8 cellular contexts compared by ENCODE assay signal in genomic region chr5:141681695-141682641, GRCh38. TPM values are rescaled to one million over a fixed set of nuclear protein-coding genes. Genes with fewer than 3 reads are reported as not detected.
DNase-seq lines count a peak whose midpoint lies in the region; ATAC-seq and TF ChIP-seq lines count a peak whose summit lies in the region.

ARAP3 (minus strand) TSS chr5:141682230; CDS start chr5:141680486, 1,744 bp downstream.

- no peaks in the 10 kb centered on the region for H3K27me3 ChIP-seq in ascending aorta

- intact Hi-C loops in activated CD4-positive, alpha-beta T cell treated with anti-CD3 and anti-CD28 coated beads for 36 hours (cut with DNase I, micrococcal nuclease): no loop called here
- intact Hi-C loops in ascending aorta (cut with DNase I) (no loop called here), cardiac septum (cut with DNase I) (no loop called here)

- H3K9me3 ChIP-seq in ascending aorta: no peaks in the 10 kb centered on the region

- H3K27me3 Mint-ChIP-seq in activated CD4-positive, alpha-beta T cell treated with anti-CD3 and anti-CD28 coated beads for 36 hours: peaks cover 3% of the 10 kb centered on the region
- H3K27me3 Mint-ChIP-seq in osteocyte (ENCODE audit: unreplicated experiment): no peaks in the 10 kb centered on the region

- TF ChIP-seq CTCF in ascending aorta (IDR thresholded peaks at IDR 0.05) (no peak), osteocyte (IDR thresholded peaks at IDR 0.05) (no peak)

- peaks cover 19% of the 10 kb centered on the region for H3K4me1 Mint-ChIP-seq in activated CD4-positive, alpha-beta T cell treated with anti-CD3 and anti-CD28 coated beads for 36 hours
- peaks cover 7% of the 10 kb centered on the region for H3K4me1 Mint-ChIP-seq in osteocyte (ENCODE audit: unreplicated experiment)

- H3K4me1 ChIP-seq in ascending aorta: peaks cover 4 to 17% of the 10 kb centered on the region in 2 donors

- peak; percentile 63 for ATAC-seq in activated CD4-positive, alpha-beta T cell treated with anti-CD3 and anti-CD28 coated beads for 36 hours
- ATAC-seq in SK-N-SH treated with all-trans-retinoic acid at 6 μM for 48 hours: peak; percentile 89

- POLR2A ChIA-PET in activated CD4-positive, alpha-beta T cell treated with anti-CD3 and anti-CD28 coated beads for 36 hours (lab: Charles Lee): interaction anchor here (0.6 kb wide), 1 partner anchor 168 kb away, joined by 3 read pairs; no protein-coding TSS in a partner anchor

- H3K4me3 ChIP-seq in ascending aorta: peak within 1 kb of the TSS; percentile 70 to 81

- H3K4me3 Mint-ChIP-seq in activated CD4-positive, alpha-beta T cell treated with anti-CD3 and anti-CD28 coated beads for 36 hours: peak within 1 kb of the TSS; percentile 60
- H3K4me3 Mint-ChIP-seq in osteocyte (ENCODE audit: unreplicated experiment): peak within 1 kb of the TSS; percentile 56

- peaks cover 0 to 5% of the 10 kb centered on the region in 2 donors for H3K36me3 ChIP-seq in ascending aorta

- H3K9me3 Mint-ChIP-seq in activated CD4-positive, alpha-beta T cell treated with anti-CD3 and anti-CD28 coated beads for 36 hours (ENCODE audit: low read depth): no peaks in the 10 kb centered on the region
- H3K9me3 Mint-ChIP-seq in osteocyte (ENCODE audit: unreplicated experiment): no peaks in the 10 kb centered on the region

- peak within 1 kb of the TSS; percentile 62 for H3K27ac Mint-ChIP-seq in activated CD4-positive, alpha-beta T cell treated with anti-CD3 and anti-CD28 coated beads for 36 hours
- H3K27ac Mint-ChIP-seq in osteocyte (ENCODE audit: unreplicated experiment): no peak within 1 kb of the TSS

- DNase-seq in activated CD4-positive, alpha-beta T cell treated with anti-CD3 and anti-CD28 coated beads for 36 hours: peak; percentile 59
- no peak for DNase-seq in activated CD4-positive, alpha-beta T cell treated with anti-CD3 and anti-CD28 coated beads for 1 hour
- peak; percentile 72 to 93 for DNase-seq in ascending aorta (ENCODE audit: low spot score in 2 of 2)
- DNase-seq in cardiac septum (ENCODE audit: low spot score): peak; percentile 96
- DNase-seq in osteocyte (ENCODE audit: extremely low spot score, unreplicated experiment): no peak
- no peak for DNase-seq in cortex of kidney (lab: John Stamatoyannopoulos, UW)
- DNase-seq in NCI-H1694 treated with DMSO at 0.1 percent for 48 hours (lab: John Stamatoyannopoulos, UW): no peak

- peak within 1 kb of the TSS; percentile 80 to 94 for H3K27ac ChIP-seq in ascending aorta

- no peaks in the 10 kb centered on the region for H3K36me3 Mint-ChIP-seq in activated CD4-positive, alpha-beta T cell treated with anti-CD3 and anti-CD28 coated beads for 36 hours (ENCODE audit: low read depth)
- H3K36me3 Mint-ChIP-seq in osteocyte (ENCODE audit: unreplicated experiment): no peaks in the 10 kb centered on the region

- CTCF ChIA-PET in activated CD4-positive, alpha-beta T cell treated with anti-CD3 and anti-CD28 coated beads for 36 hours (lab: Charles Lee): interaction anchor here (0.6 to 4.1 kb wide), 6 partner anchors 12 to 279 kb away, joined by 3 to 46 read pairs (median 8); partner anchors contain the start of gene PCDH1

TF ChIP-seq in SK-N-SH treated with all-trans-retinoic acid at 6 μM for 48 hours, 23 proteins besides CTCF, POLR2A, EP300 and RAD21:
- TF ChIP-seq, protein P1, sequence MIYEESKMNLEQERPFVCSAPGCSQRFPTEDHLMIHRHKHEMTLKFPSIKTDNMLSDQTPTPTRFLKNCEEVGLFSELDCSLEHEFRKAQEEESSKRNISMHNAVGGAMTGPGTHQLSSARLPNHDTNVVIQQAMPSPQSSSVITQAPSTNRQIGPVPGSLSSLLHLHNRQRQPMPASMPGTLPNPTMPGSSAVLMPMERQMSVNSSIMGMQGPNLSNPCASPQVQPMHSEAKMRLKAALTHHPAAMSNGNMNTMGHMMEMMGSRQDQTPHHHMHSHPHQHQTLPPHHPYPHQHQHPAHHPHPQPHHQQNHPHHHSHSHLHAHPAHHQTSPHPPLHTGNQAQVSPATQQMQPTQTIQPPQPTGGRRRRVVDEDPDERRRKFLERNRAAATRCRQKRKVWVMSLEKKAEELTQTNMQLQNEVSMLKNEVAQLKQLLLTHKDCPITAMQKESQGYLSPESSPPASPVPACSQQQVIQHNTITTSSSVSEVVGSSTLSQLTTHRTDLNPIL (CRISPR knock-in tag; IDR thresholded peaks at IDR 0.05; ENCODE audit: low read depth): no peak
- TF ChIP-seq ZFP3 (CRISPR knock-in tag; IDR thresholded peaks at IDR 0.05): 0 out of 2 replicates have a peak, but pooled peaks have one; percentile 52
- TF ChIP-seq CSDC2 (CRISPR knock-in tag; IDR thresholded peaks at IDR 0.05): 0 out of 2 replicates have a peak, but pooled peaks have one; percentile 59
- TF ChIP-seq ZNF70 (CRISPR knock-in tag; IDR thresholded peaks at IDR 0.05): peak; percentile 31; the same call in 1 of the 2 replicates
- TF ChIP-seq OSR1 (CRISPR knock-in tag; IDR thresholded peaks at IDR 0.05): no peak

RNA-seq across cellular contexts. Expression of gene ARAP3, which starts in this region (rescaled TPM):
- 1 to 10 TPM; 3.2 TPM for total RNA-seq in activated CD4-positive, alpha-beta T cell treated with anti-CD3 and anti-CD28 coated beads for 36 hours
- total RNA-seq in ascending aorta (55.5 TPM), cardiac septum (22.9 TPM), osteocyte (1.3 and 2.0 TPM in 2 replicates)

Comparison
In these comparisons a context has a peak if more than half of its experiments do, and no peak if none do; other contexts are left out.
1. DNase-seq: peak in activated CD4-positive, alpha-beta T cell treated with anti-CD3 and anti-CD28 coated beads for 36 hours (single experiment), ascending aorta (2 of 2) and cardiac septum (single experiment); none in activated CD4-positive, alpha-beta T cell treated with anti-CD3 and anti-CD28 coated beads for 1 hour (single experiment), osteocyte (single experiment), cortex of kidney (single experiment) and NCI-H1694 treated with DMSO at 0.1 percent for 48 hours (single experiment).